ENCODE assay signal across 17 cellular contexts in genomic region chr11:1401001-1401445, GRCh38. TPM values are rescaled to one million over a fixed set of nuclear protein-coding genes. Genes with fewer than 3 reads are reported as not detected.
"Had no signal": no experiment of that assay in that cellular context is flagged by ENCODE, and none has a peak within 500 bp of the region (broad histone marks: within the 10 kb centered on the region; RNA-seq: fewer than 3 reads in every experiment).

No MANE protein-coding gene starts in this region.

- ATAC-seq: stimulated activated memory B cell treated with anti-CD40 and anti-IgM and Interleukin-4, amounts not matched to agents 10 μg/mL and 1 μg/mL and 100 μg/mL, for 72 hours had no signal

- H3K4me3 Mint-ChIP-seq: naive thymus-derived CD8-positive, alpha-beta T cell; neural crest cell; stimulated activated memory B cell treated with anti-CD40 and anti-IgM and Interleukin-4, amounts not matched to agents 10 μg/mL and 1 μg/mL and 100 μg/mL, for 72 hours; stimulated activated naive CD8-positive, alpha-beta T cell treated with anti-CD3 and anti-CD28 coated beads, Interleukin-15, Interleukin-2, amounts not matched to agents 100 ng/mL and 50 ng/mL, for 24 hours had no signal

- H3K27me3 ChIP-seq: pancreas, uterus had no signal

- H3K4me1 ChIP-seq: spleen, tibial artery, upper lobe of left lung, uterus had no signal

- H3K27ac ChIP-seq: coronary artery, heart right ventricle, pancreas, spleen, tibial artery, upper lobe of left lung, uterus had no signal

- DNase-seq: cerebellar nuclear complex; effector memory CD4-positive, alpha-beta T cell; spleen had no signal

- H3K4me3 ChIP-seq: coronary artery, heart right ventricle, pancreas, spleen, tibial artery, upper lobe of left lung, uterus had no signal

- H3K9me3 ChIP-seq: heart right ventricle, pancreas, spleen, tibial artery, upper lobe of left lung, uterus had no signal

- H3K9me3 Mint-ChIP-seq: naive thymus-derived CD8-positive, alpha-beta T cell; neural crest cell; stimulated activated memory B cell treated with anti-CD40 and anti-IgM and Interleukin-4, amounts not matched to agents 10 μg/mL and 1 μg/mL and 100 μg/mL, for 72 hours; stimulated activated naive CD8-positive, alpha-beta T cell treated with anti-CD3 and anti-CD28 coated beads, Interleukin-15, Interleukin-2, amounts not matched to agents 100 ng/mL and 50 ng/mL, for 24 hours had no signal

- FAIRE-seq: endometrium, frontal cortex, pancreas had no signal

- H3K36me3 Mint-ChIP-seq: naive thymus-derived CD8-positive, alpha-beta T cell; stimulated activated memory B cell treated with anti-CD40 and anti-IgM and Interleukin-4, amounts not matched to agents 10 μg/mL and 1 μg/mL and 100 μg/mL, for 72 hours had no signal

- H3K27ac Mint-ChIP-seq: progenitor cell of endocrine pancreas; stimulated activated memory B cell treated with anti-CD40 and anti-IgM and Interleukin-4, amounts not matched to agents 10 μg/mL and 1 μg/mL and 100 μg/mL, for 72 hours; stimulated activated naive CD8-positive, alpha-beta T cell treated with anti-CD3 and anti-CD28 coated beads, Interleukin-15, Interleukin-2, amounts not matched to agents 100 ng/mL and 50 ng/mL, for 24 hours had no signal

- H3K27me3 Mint-ChIP-seq: progenitor cell of endocrine pancreas; stimulated activated naive CD8-positive, alpha-beta T cell treated with anti-CD3 and anti-CD28 coated beads, Interleukin-15, Interleukin-2, amounts not matched to agents 100 ng/mL and 50 ng/mL, for 24 hours had no signal

- H3K4me1 Mint-ChIP-seq: naive thymus-derived CD8-positive, alpha-beta T cell; neural crest cell; stimulated activated memory B cell treated with anti-CD40 and anti-IgM and Interleukin-4, amounts not matched to agents 10 μg/mL and 1 μg/mL and 100 μg/mL, for 72 hours had no signal

RNA-seq across cellular contexts. Expression of gene BRSK2, which starts 11.3 kb away (rescaled TPM):
- polyA plus RNA-seq: liver; naive thymus-derived CD8-positive, alpha-beta T cell had no signal
